Comparison of ENCODE assay signal across 1 cellular context in genomic region chr7:123532788-123533552, GRCh38.
TF ChIP-seq lines count a peak whose summit lies in the region.

No MANE protein-coding gene starts in this region.

TF ChIP-seq in K562, 482 proteins besides CTCF, POLR2A, EP300 and RAD21 (continued from another document):
- TF ChIP-seq POLR2G (IDR thresholded peaks at IDR 0.05; ENCODE audit: low read depth, low read length) = peak; percentile 71
- TF ChIP-seq NFRKB (IDR thresholded peaks at IDR 0.05; ENCODE audit: low read depth) = peak; percentile 52; the same call in 1 of the 2 replicates
- TF ChIP-seq YY1 (IDR thresholded peaks at IDR 0.05; ENCODE audit: borderline replicate concordance in 1 of 3, control insufficient read depth in 1 of 3, extremely low read depth in 1 of 3, insufficient read depth in 3 of 3, insufficient read length in 1 of 3, insufficient replicate concordance in 2 of 3, low read depth in 1 of 3, low read length in 2 of 3) = peak in 1 of 3 experiments; percentile 17
- TF ChIP-seq EGR1 (conservative IDR thresholded peaks at IDR 0.05) = peak; percentile 63
- TF ChIP-seq MAZ (CRISPR knock-in tag; conservative IDR thresholded peaks at IDR 0.05 in 1 of 2, IDR thresholded peaks at IDR 0.05 in 1 of 2) = peak; percentile 57 to 83; a peak in 3 of 4 replicates
- TF ChIP-seq POLR2H (tag; IDR thresholded peaks at IDR 0.05; ENCODE audit: low read depth) = peak; percentile 62
- 0 out of 2 replicates have a peak, but pooled peaks have one; percentile 36 for TF ChIP-seq THRAP3 (IDR thresholded peaks at IDR 0.05; ENCODE audit: borderline replicate concordance)
- TF ChIP-seq HNRNPLL (IDR thresholded peaks at IDR 0.05; ENCODE audit: low read depth, low read length, poor library complexity, severe bottlenecking) = peak; percentile 96
- TF ChIP-seq DMBX1 (CRISPR knock-in tag; IDR thresholded peaks at IDR 0.05; ENCODE audit: borderline replicate concordance) = 0 out of 2 replicates have a peak, but pooled peaks have one; percentile 25
